In the genomic region with DNA sequence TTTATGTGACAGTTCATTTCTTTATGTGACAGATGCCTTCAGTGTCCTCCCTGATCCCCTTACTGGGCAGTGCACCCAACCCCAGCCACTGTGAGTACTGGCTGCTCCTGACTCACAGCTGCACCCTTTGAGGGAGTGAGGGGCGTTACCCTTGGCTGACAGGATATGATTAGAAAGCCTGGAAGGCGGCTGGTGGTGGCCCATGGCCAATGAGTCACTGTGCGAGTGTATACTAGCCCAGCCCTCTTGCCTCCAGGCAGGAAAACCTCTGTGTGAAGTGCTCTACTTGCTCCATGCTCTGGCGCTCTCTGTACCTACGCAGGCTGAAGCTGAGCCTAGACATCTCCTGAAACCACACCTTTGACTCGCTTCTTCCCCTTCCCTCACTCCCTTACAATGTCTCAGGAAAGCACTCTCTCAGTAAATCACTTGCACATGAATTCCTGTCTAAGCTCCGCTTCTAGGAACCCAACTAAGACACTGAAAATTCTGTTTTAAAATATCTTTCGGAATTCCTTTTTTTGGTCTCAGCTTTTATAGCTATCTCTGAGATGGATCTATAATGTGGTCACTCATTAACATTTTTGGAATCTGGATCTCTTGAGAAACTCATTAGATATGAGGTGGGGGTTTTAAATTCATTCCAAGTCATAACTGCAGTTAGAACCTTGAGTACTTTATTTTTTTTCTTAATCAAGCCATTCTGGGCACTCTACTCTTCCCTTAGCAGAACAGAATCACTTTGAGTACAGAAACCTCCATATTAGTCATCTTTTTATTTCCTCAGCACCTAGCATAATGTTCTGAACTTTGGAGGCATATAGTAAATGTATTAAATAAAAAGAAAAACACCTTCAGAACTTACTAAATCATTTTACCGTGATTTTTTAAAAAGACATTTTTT, we compare ENCODE assay signal across 9 cellular contexts. TPM values are rescaled to one million over a fixed set of nuclear protein-coding genes. Genes with fewer than 3 reads are reported as not detected.
DNase-seq lines count a peak whose midpoint lies in the region; ATAC-seq and TF ChIP-seq lines count a peak whose summit lies in the region.
"Had no signal": no experiment of that assay in that cellular context is flagged by ENCODE, and none has a peak within 500 bp of the region (broad histone marks: within the 10 kb centered on the region; RNA-seq: fewer than 3 reads in every experiment).

No MANE protein-coding gene starts in this region.

- H3K27me3 ChIP-seq in body of pancreas (no peaks in the 10 kb centered on the region), thoracic aorta (replicated peaks; ENCODE audit: insufficient read depth) (no peaks in the 10 kb centered on the region)

- no peak for TF ChIP-seq CTCF in body of pancreas (IDR thresholded peaks at IDR 0.05)
- TF ChIP-seq CTCF in thoracic aorta (IDR thresholded peaks at IDR 0.05) = no peak

- peak; percentile 92 for ATAC-seq in body of pancreas
- peak; percentile 89 for ATAC-seq in thoracic aorta (ENCODE audit: insufficient number of reproducible peaks, low FRiP score, low read depth)
- no peak for ATAC-seq in HG02759 (IDR thresholded peaks at IDR 0.05; ENCODE audit: unreplicated experiment)

- intact Hi-C loops in body of pancreas (cut with DNase I) = no loop called here

- DNase-seq in activated CD4-positive, alpha-beta T cell treated with anti-CD3 and anti-CD28 coated beads for 48 hours = peak; percentile 64
- DNase-seq in activated CD4-positive, alpha-beta T cell treated with anti-CD3 and anti-CD28 coated beads for 1 hour = no peak
- DNase-seq in NCI-H2029 (lab: John Stamatoyannopoulos, UW) (peak; percentile 77), body of pancreas (peak; percentile 69 to 93 (median 86)), kidney tubule cell (ENCODE audit: low spot score) (peak; percentile 99), thoracic aorta (ENCODE audit: low spot score) (peak; percentile 87), NCI-H2107 treated with DMSO at 0.1 percent for 48 hours (lab: John Stamatoyannopoulos, UW; ENCODE audit: unreplicated experiment) (no peak)

- H3K4me1 ChIP-seq in body of pancreas = peaks cover 10% of the 10 kb centered on the region
- peaks cover 5 to 12% of the 10 kb centered on the region in 2 donors for H3K4me1 ChIP-seq in thoracic aorta (ENCODE audit: control insufficient read depth in 1 of 2, low read depth in 2 of 2)

- TF ChIP-seq POLR2A in body of pancreas (IDR thresholded peaks at IDR 0.05) = no peak

- no peaks in the 10 kb centered on the region for H3K9me3 ChIP-seq in body of pancreas
- no peaks in the 10 kb centered on the region for H3K9me3 ChIP-seq in thoracic aorta

- H3K4me3 ChIP-seq in body of pancreas (no peak overlapping the region), thoracic aorta (peak overlapping the region; percentile 19)
- H3K4me3 ChIP-seq: skin epidermis had no signal

- H3K36me3 ChIP-seq in body of pancreas (replicated peaks in 1 of 2; ENCODE audit: insufficient read depth in 1 of 2, low read depth in 2 of 2) (no peaks in the 10 kb centered on the region), thoracic aorta (no peaks in the 10 kb centered on the region)

- H3K27ac ChIP-seq in body of pancreas = no peak overlapping the region
- no peak overlapping the region for H3K27ac ChIP-seq in thoracic aorta

- 41 to 48% methylated on average over 8 to 9 of the region's 9 CpGs for WGBS in body of pancreas, 2 donors

RNA-seq across cellular contexts. Expression of a gene that starts 25.3 kb away (rescaled TPM):
- total RNA-seq in body of pancreas (10 to 100 TPM; 25.7 to 34.0 TPM), thoracic aorta (10 to 100 TPM; 41.1 to 54.6 TPM)

Comparison
In these comparisons a context has a peak if more than half of its experiments do, and no peak if none do; other contexts are left out.
1. DNase-seq: peak in activated CD4-positive, alpha-beta T cell treated with anti-CD3 and anti-CD28 coated beads for 48 hours (single experiment), NCI-H2029 (single experiment), body of pancreas (4 of 4), kidney tubule cell (single experiment) and thoracic aorta (single experiment); none in activated CD4-positive, alpha-beta T cell treated with anti-CD3 and anti-CD28 coated beads for 1 hour (single experiment) and NCI-H2107 treated with DMSO at 0.1 percent for 48 hours (single experiment).